Comparison of ENCODE assay signal across 24 cellular contexts in the genomic region with DNA sequence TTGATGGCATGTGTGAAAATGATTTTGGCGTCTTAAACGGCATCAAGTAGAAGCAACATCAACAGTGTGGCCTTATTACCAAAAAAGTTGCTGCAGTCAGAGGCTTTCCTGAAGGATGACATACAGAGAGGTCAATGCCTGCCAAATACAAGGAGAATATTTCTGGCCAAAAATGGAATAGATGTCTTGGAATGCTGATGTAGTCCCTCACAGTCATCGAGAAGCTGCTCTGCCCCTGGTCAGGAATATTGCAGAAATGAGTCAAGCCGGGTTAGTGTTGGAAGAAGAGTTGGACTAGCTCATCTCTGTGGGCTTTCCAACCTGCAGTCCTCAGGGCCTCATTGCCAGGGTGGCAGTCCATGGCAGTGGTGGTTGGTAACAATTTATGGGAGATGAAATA.
"Had no signal": no experiment of that assay in that cellular context is flagged by ENCODE, and none has a peak within 500 bp of the region (broad histone marks: within the 10 kb centered on the region; RNA-seq: fewer than 3 reads in every experiment).

No MANE protein-coding gene starts in this region.

- H3K27ac ChIP-seq: SK-N-MC had no signal

- FAIRE-seq: TTC549 had no signal

- H3K4me3 ChIP-seq: SK-N-MC had no signal

- DNase-seq: activated CD4-positive, alpha-beta memory T cell treated with anti-CD3 and anti-CD28 coated beads for 36 hours; activated CD4-positive, alpha-beta T cell treated with anti-CD3 and anti-CD28 coated beads, Interleukin-2, amount 10 ng/mL, durations not matched to agents 7 days and 5 days; activated CD4-positive, CD25-positive, alpha-beta regulatory T cell; activated gamma-delta T cell; activated naive CD4-positive, alpha-beta T cell treated with anti-CD3 and anti-CD28 coated beads for 36 hours; activated T-cell treated with anti-CD3 and anti-CD28 coated beads for 4 hours; activated T-cell treated with anti-CD3 and anti-CD28 coated beads, Interleukin-2, amount 50 U/mL, for 48 hours; amygdala; Kasumi-1; KBM-7; NCI-H1092; NCI-H1417; NCI-H2029 treated with DMSO at 0.1 percent for 48 hours; NCI-H345; NCI-H510A; NCI-H526 treated with DMSO at 0.1 percent for 48 hours; NK-92 treated with Interleukin-12 subunit alpha and Interleukin-12 subunit beta, amount 100 ng/mL, for 24 hours; OCI-M1; RPMI8226; T-cell; T-helper 2 cell; T1000 had no signal
